In genomic region chr20:59483481-59483880, GRCh38 we compare ENCODE assay signal across 19 cellular contexts.
DNase-seq lines count a peak whose midpoint lies in the region; ATAC-seq, FAIRE-seq and TF ChIP-seq lines count a peak whose summit lies in the region.
"Had no signal": no experiment of that assay in that cellular context is flagged by ENCODE, and none has a peak within 500 bp of the region (broad histone marks: within the 10 kb centered on the region; RNA-seq: fewer than 3 reads in every experiment).

No MANE protein-coding gene starts in this region.

- no peaks in the 10 kb centered on the region for H3K4me1 ChIP-seq in RWPE2 (ENCODE audit: insufficient read depth, poor library complexity, severe bottlenecking)
- no peaks in the 10 kb centered on the region for H3K4me1 ChIP-seq in kidney (ENCODE audit: control insufficient read depth in 1 of 2, insufficient read depth in 1 of 2, low read depth in 1 of 2, low read length in 2 of 2)
- no peaks in the 10 kb centered on the region for H3K4me1 ChIP-seq in spleen

- H3K9me3 ChIP-seq in RWPE2 (ENCODE audit: severe bottlenecking) (no peaks in the 10 kb centered on the region), kidney (ENCODE audit: control insufficient read depth in 1 of 2, low read length in 2 of 2) (no peaks in the 10 kb centered on the region), spleen (no peaks in the 10 kb centered on the region)

- intact Hi-C loops in kidney (cut with DNase I) (no loop called here), spleen (cut with DNase I; ENCODE audit: low total_unique reads) (no loop called here)

- DNase-seq in RWPE2 (ENCODE audit: low spot score) (peak; percentile 59), kidney (peak; percentile 25), spleen (peak; percentile 51), GM19238 (ENCODE audit: insufficient read length, low spot score) (no peak)
- DNase-seq in activated CD4-positive, alpha-beta T cell treated with anti-CD3 and anti-CD28 coated beads for 48 hours = no peak
- DNase-seq: C1 segment of cervical spinal cord; Calu3; CD4-positive, alpha-beta memory T cell; COR-L47; DMS53; DMS79 treated with DMSO at 0.1 percent for 48 hours; GF-D8; GM23248; H7; HCEC 1CT had no signal

- peaks cover 41% of the 10 kb centered on the region for H3K27me3 ChIP-seq in RWPE2 (ENCODE audit: insufficient read depth, poor library complexity, severe bottlenecking)
- peaks cover 0 to 43% (median 7%) of the 10 kb centered on the region in 7 donors for H3K27me3 ChIP-seq in spleen (replicated peaks in 1 of 7)

- TF ChIP-seq CTCF in RWPE2 (IDR thresholded peaks at IDR 0.05; ENCODE audit: poor library complexity, severe bottlenecking) (no peak), kidney (IDR thresholded peaks at IDR 0.05; ENCODE audit: borderline replicate concordance, extremely low read depth, insufficient read depth) (no peak), spleen (IDR thresholded peaks at IDR 0.05 in 8 of 11, conservative IDR thresholded peaks at IDR 0.05 in 3 of 11) (no peak)

- H3K27ac ChIP-seq in RWPE2 (ENCODE audit: poor library complexity, severe bottlenecking) (no peak overlapping the region), kidney (ENCODE audit: low read depth in 2 of 2, low read length in 2 of 2) (no peak overlapping the region), spleen (no peak overlapping the region)
- H3K27ac ChIP-seq: GM23248 had no signal

- no peak overlapping the region for H3K4me3 ChIP-seq in RWPE2 (ENCODE audit: severe bottlenecking)
- H3K4me3 ChIP-seq in kidney (ENCODE audit: low read length in 2 of 2) = no peak overlapping the region
- no peak overlapping the region for H3K4me3 ChIP-seq in spleen
- H3K4me3 ChIP-seq: GM23248 had no signal

- 72 to 91% (median 80%) methylated on average over 5 of the region's 5 CpGs for WGBS in spleen, 5 donors

- TF ChIP-seq POLR2A in spleen (IDR thresholded peaks at IDR 0.05) = no peak

- no peak overlapping the region for H3K9ac ChIP-seq in kidney (ENCODE audit: low read length in 2 of 2)
- H3K9ac ChIP-seq: GM23248 had no signal

- ATAC-seq in RWPE2 (ENCODE audit: low read depth) = no peak
- ATAC-seq in GM19397 (IDR thresholded peaks at IDR 0.05; ENCODE audit: unreplicated experiment) = no peak

- FAIRE-seq in kidney (lab: Jason Lieb, UNC) = no peak
- FAIRE-seq: GM12891, GM18507, H1 had no signal

- H3K36me3 ChIP-seq in RWPE2 (ENCODE audit: low read depth) = no peaks in the 10 kb centered on the region
- no peaks in the 10 kb centered on the region for H3K36me3 ChIP-seq in kidney (ENCODE audit: control insufficient read depth in 1 of 2, insufficient read depth in 2 of 2, low read length in 2 of 2)
- H3K36me3 ChIP-seq in spleen = no peaks in the 10 kb centered on the region

Comparison
In these comparisons a context has a peak if more than half of its experiments do, and no peak if none do; other contexts are left out.
1. DNase-seq: peak in RWPE2 (single experiment), kidney (single experiment) and spleen (single experiment); none in activated CD4-positive, alpha-beta T cell treated with anti-CD3 and anti-CD28 coated beads for 48 hours (single experiment) and GM19238 (single experiment).